28 cellular contexts compared by ENCODE assay signal in the genomic region with DNA sequence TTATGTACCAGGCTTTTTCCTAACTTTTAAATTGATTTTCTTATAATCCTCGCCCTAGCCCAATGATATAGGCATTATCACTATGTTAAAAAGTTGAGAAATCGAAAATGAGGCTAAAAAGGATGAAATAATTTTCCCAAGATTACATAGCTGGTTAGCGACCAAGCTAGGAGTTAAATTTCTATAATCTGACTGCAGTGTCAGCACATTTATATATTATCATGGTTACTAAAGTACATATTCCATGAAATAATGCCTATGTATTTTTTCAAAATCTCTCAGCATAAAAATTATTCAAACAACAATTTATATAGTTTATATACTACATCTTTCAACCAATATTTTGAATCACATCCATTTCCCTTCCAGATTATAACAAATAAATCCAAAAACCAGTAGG.
"Had no signal": no experiment of that assay in that cellular context is flagged by ENCODE, and none has a peak within 500 bp of the region (broad histone marks: within the 10 kb centered on the region; RNA-seq: fewer than 3 reads in every experiment).

No MANE protein-coding gene starts in this region.

- ATAC-seq: effector memory CD8-positive, alpha-beta T cell; esophagus mucosa; gastrocnemius medialis; heart right ventricle; left cardiac atrium; left lung; left ventricle myocardium superior; lower lobe of right lung; mucosa of descending colon had no signal

- H3K27me3 ChIP-seq: colonic mucosa, esophagus squamous epithelium, gastrocnemius medialis, heart right ventricle, left lung had no signal

- H3K4me1 Mint-ChIP-seq: naive B cell had no signal

- H3K4me1 ChIP-seq: colonic mucosa, esophagus squamous epithelium, gastrocnemius medialis, heart right ventricle, left lung, lower lobe of right lung had no signal

- H3K27ac Mint-ChIP-seq: dendritic cell treated with granulocyte-macrophage colony-stimulating factor and Interleukin-4, amounts not matched to agents 40 ng/mL and 50 ng/mL, for 4 days; effector memory CD8-positive, alpha-beta T cell; endodermal cell; mesothelial cell of epicardium had no signal

- FAIRE-seq: endometrium, islet of Langerhans, keratinocyte had no signal

- DNase-seq: colonic mucosa; cortex of kidney; effector CD8-positive, alpha-beta T cell; effector memory CD8-positive, alpha-beta T cell; endodermal cell; erythroblast; esophagus squamous epithelium; foreskin fibroblast; foreskin melanocyte; gastrocnemius medialis; glutamatergic neuron; head of caudate nucleus; heart right ventricle; hippocampal formation; left cardiac atrium; left lung; left ventricle myocardium superior; lower lobe of right lung; mesenchymal stem cell; mucosa of descending colon; naive B cell had no signal

- H3K9me3 ChIP-seq: colonic mucosa, esophagus squamous epithelium, gastrocnemius medialis, heart right ventricle, left lung, lower lobe of right lung, mucosa of descending colon had no signal

- H3K4me3 ChIP-seq: colonic mucosa, esophagus squamous epithelium, gastrocnemius medialis, heart right ventricle, left lung, lower lobe of right lung, mucosa of descending colon had no signal

- H3K27me3 Mint-ChIP-seq: dendritic cell treated with granulocyte-macrophage colony-stimulating factor and Interleukin-4, amounts not matched to agents 40 ng/mL and 50 ng/mL, for 4 days; effector memory CD8-positive, alpha-beta T cell; naive B cell had no signal

- H3K27ac ChIP-seq: colonic mucosa, epithelial cell of prostate, esophagus squamous epithelium, gastrocnemius medialis, heart right ventricle, left lung, lower lobe of right lung had no signal

- H3K4me3 Mint-ChIP-seq: dendritic cell treated with granulocyte-macrophage colony-stimulating factor and Interleukin-4, amounts not matched to agents 40 ng/mL and 50 ng/mL, for 4 days; effector memory CD8-positive, alpha-beta T cell; endodermal cell; mesothelial cell of epicardium; naive B cell had no signal

- H3K36me3 ChIP-seq: colonic mucosa, esophagus squamous epithelium, gastrocnemius medialis, heart right ventricle, left lung, lower lobe of right lung had no signal
